In genomic region chr7:40808409-40808942, GRCh38 we compare ENCODE assay signal across 13 cellular contexts.
DNase-seq lines count a peak whose midpoint lies in the region; ATAC-seq and FAIRE-seq lines count a peak whose summit lies in the region.
"Had no signal": no experiment of that assay in that cellular context is flagged by ENCODE, and none has a peak within 500 bp of the region (broad histone marks: within the 10 kb centered on the region; RNA-seq: fewer than 3 reads in every experiment).

No MANE protein-coding gene starts in this region.

- FAIRE-seq in RCC 7860 (lab: Jason Lieb, UNC) = no peak
- FAIRE-seq: GM12892, small intestine had no signal

- DNase-seq in COLO829 (ENCODE audit: low spot score) (peak; percentile 79), RCC 7860 (ENCODE audit: low spot score) (peak; percentile 20), epidermal melanocyte (ENCODE audit: insufficient read length, low spot score) (peak; percentile 71), non-pigmented ciliary epithelial cell (ENCODE audit: low read depth) (peak; percentile 84), HK-2 (ENCODE audit: unreplicated experiment) (no peak)
- DNase-seq: CD4-positive, alpha-beta memory T cell; cerebellar nuclear complex; NCI-H2029; small intestine had no signal

- no peak for ATAC-seq in GM19035 (IDR thresholded peaks at IDR 0.05; ENCODE audit: unreplicated experiment)
- ATAC-seq in GM18873 (IDR thresholded peaks at IDR 0.05; ENCODE audit: low FRiP score, unreplicated experiment) = no peak
- ATAC-seq in GM18511 (IDR thresholded peaks at IDR 0.05; ENCODE audit: unreplicated experiment) = no peak
